In the genomic region with DNA sequence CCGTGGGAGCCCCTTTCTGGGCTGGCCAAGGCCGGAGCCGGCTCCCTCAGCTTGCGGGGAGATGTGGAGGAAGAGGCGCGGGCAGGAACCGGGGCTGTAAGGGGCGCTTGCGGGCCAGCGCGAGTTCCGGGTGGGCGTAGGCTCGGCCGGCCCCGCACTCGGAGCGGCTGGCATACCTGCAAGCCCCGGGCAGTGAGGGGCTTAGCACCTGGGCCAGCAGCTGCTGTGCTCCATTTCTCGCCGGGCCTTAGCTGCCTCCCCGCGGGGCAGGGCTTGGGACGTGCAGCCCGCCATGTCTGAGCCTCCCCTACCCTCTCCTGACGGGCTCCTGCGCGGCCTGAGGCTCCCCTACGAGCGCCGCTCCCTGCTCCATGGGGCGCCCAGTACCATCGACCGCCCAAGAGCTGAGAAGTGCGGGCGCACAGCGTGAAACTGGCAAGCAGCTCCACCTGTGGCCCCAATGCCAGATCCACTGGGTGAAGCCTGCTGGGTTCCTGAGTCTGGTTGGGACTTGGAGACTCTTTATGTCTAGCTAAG, we compare ENCODE assay signal across 19 cellular contexts.
DNase-seq lines count a peak whose midpoint lies in the region; ATAC-seq and TF ChIP-seq lines count a peak whose summit lies in the region.
"Had no signal": no experiment of that assay in that cellular context is flagged by ENCODE, and none has a peak within 500 bp of the region (broad histone marks: within the 10 kb centered on the region; RNA-seq: fewer than 3 reads in every experiment).

No MANE protein-coding gene starts in this region.

- H3K4me1 Mint-ChIP-seq in T-helper 1 cell treated with Interleukin-12 subunit alpha and Interleukin-12 subunit beta and Interleukin-4 antibody, amounts not matched to agents 30 μg/mL and 1 μg/mL, for 36 hours (ENCODE audit: low read depth): peaks cover 21% of the 10 kb centered on the region
- peaks cover 15% of the 10 kb centered on the region for H3K4me1 Mint-ChIP-seq in activated naive CD8-positive, alpha-beta T cell (ENCODE audit: low read depth)
- H3K4me1 Mint-ChIP-seq in natural killer cell: peaks cover 17 to 22% of the 10 kb centered on the region in 2 donors
- H3K4me1 Mint-ChIP-seq in neural progenitor cell: peaks cover 7% of the 10 kb centered on the region

- H3F3A ChIP-seq in neural progenitor cell (ENCODE audit: low read depth): no peaks in the 10 kb centered on the region

- no peak overlapping the region; the same call in 1 of the 2 replicates for H3K4me3 ChIP-seq in HL-60 (replicated peaks; ENCODE audit: insufficient read depth, low read length)
- no peak overlapping the region for H3K4me3 ChIP-seq in brain microvascular endothelial cell (ENCODE audit: low read depth, low read length)
- no peak overlapping the region for H3K4me3 ChIP-seq in neural progenitor cell
- H3K4me3 ChIP-seq: stomach had no signal

- H3K36me3 ChIP-seq in brain microvascular endothelial cell (replicated peaks): no peaks in the 10 kb centered on the region
- no peaks in the 10 kb centered on the region for H3K36me3 ChIP-seq in neural progenitor cell
- H3K36me3 ChIP-seq: left lung, stomach had no signal

- no peaks in the 10 kb centered on the region for H3K79me2 ChIP-seq in neural progenitor cell (ENCODE audit: low read depth)

- peaks cover 14% of the 10 kb centered on the region for H3K9me3 Mint-ChIP-seq in T-helper 1 cell treated with Interleukin-12 subunit alpha and Interleukin-12 subunit beta and Interleukin-4 antibody, amounts not matched to agents 30 μg/mL and 1 μg/mL, for 36 hours
- no peaks in the 10 kb centered on the region for H3K9me3 Mint-ChIP-seq in activated naive CD8-positive, alpha-beta T cell (ENCODE audit: low read depth)
- H3K9me3 Mint-ChIP-seq in natural killer cell (peaks cover 0 to 3% of the 10 kb centered on the region in 2 donors), neural progenitor cell (peaks cover 8% of the 10 kb centered on the region)
- H3K9me3 Mint-ChIP-seq: type B pancreatic cell had no signal

- peaks cover 9% of the 10 kb centered on the region for H3K4me1 ChIP-seq in neural progenitor cell
- H3K4me1 ChIP-seq: left lung, stomach had no signal

- H2AFZ ChIP-seq in neural progenitor cell (replicated peaks): no peak overlapping the region

- H3K27ac ChIP-seq in HL-60 (replicated peaks) (peak overlapping the region; percentile 84), brain microvascular endothelial cell (no peak overlapping the region), neural progenitor cell (no peak overlapping the region)
- H3K27ac ChIP-seq: 22Rv1 had no signal

- no peak overlapping the region for H3K9ac ChIP-seq in neural progenitor cell

- peaks cover 10% of the 10 kb centered on the region for H3K27me3 Mint-ChIP-seq in T-helper 1 cell treated with Interleukin-12 subunit alpha and Interleukin-12 subunit beta and Interleukin-4 antibody, amounts not matched to agents 30 μg/mL and 1 μg/mL, for 36 hours (ENCODE audit: low read depth)
- H3K27me3 Mint-ChIP-seq in activated naive CD8-positive, alpha-beta T cell: no peaks in the 10 kb centered on the region
- no peaks in the 10 kb centered on the region for H3K27me3 Mint-ChIP-seq in natural killer cell (ENCODE audit: low read depth in 2 of 2)
- peaks cover 2% of the 10 kb centered on the region for H3K27me3 Mint-ChIP-seq in neural progenitor cell (ENCODE audit: insufficient read depth, low read depth)

- peak overlapping the region; percentile 99 for H3K27ac Mint-ChIP-seq in T-helper 1 cell treated with Interleukin-12 subunit alpha and Interleukin-12 subunit beta and Interleukin-4 antibody, amounts not matched to agents 30 μg/mL and 1 μg/mL, for 36 hours
- peak overlapping the region; percentile 98 for H3K27ac Mint-ChIP-seq in activated naive CD8-positive, alpha-beta T cell
- H3K27ac Mint-ChIP-seq in natural killer cell: peak overlapping the region; percentile 94 to 98
- no peak overlapping the region for H3K27ac Mint-ChIP-seq in neural progenitor cell
- H3K27ac Mint-ChIP-seq: HFFc6, type B pancreatic cell had no signal

- TF ChIP-seq CTCF in HL-60 (IDR thresholded peaks at IDR 0.05; ENCODE audit: insufficient read depth, low read length) (no peak), natural killer cell (IDR thresholded peaks at IDR 0.05) (no peak), brain microvascular endothelial cell (IDR thresholded peaks at IDR 0.05; ENCODE audit: low read depth, low read length, missing control alignments) (no peak), neural progenitor cell (IDR thresholded peaks at IDR 0.05) (no peak)

- no peaks in the 10 kb centered on the region for H4K20me1 ChIP-seq in neural progenitor cell (ENCODE audit: low read depth)

- ATAC-seq in natural killer cell (no peak), HG03108 (IDR thresholded peaks at IDR 0.05; ENCODE audit: unreplicated experiment) (no peak)
- ATAC-seq: SK-N-SH treated with all-trans-retinoic acid at 6 μM for 48 hours had no signal

- no peaks in the 10 kb centered on the region for H3K27me3 ChIP-seq in HL-60 (ENCODE audit: insufficient read depth, poor library complexity, severe bottlenecking)
- no peaks in the 10 kb centered on the region for H3K27me3 ChIP-seq in brain microvascular endothelial cell (replicated peaks)
- no peaks in the 10 kb centered on the region for H3K27me3 ChIP-seq in neural progenitor cell
- H3K27me3 ChIP-seq: left lung, stomach had no signal

- H3K36me3 Mint-ChIP-seq in T-helper 1 cell treated with Interleukin-12 subunit alpha and Interleukin-12 subunit beta and Interleukin-4 antibody, amounts not matched to agents 30 μg/mL and 1 μg/mL, for 36 hours (ENCODE audit: low read depth): peaks cover 4% of the 10 kb centered on the region
- H3K36me3 Mint-ChIP-seq in activated naive CD8-positive, alpha-beta T cell: no peaks in the 10 kb centered on the region
- H3K36me3 Mint-ChIP-seq in natural killer cell (no peaks in the 10 kb centered on the region), neural progenitor cell (no peaks in the 10 kb centered on the region)
- H3K36me3 Mint-ChIP-seq: type B pancreatic cell had no signal

- intact Hi-C loops in natural killer cell (cut with micrococcal nuclease): loop anchor here (1.0 kb wide), 1 partner anchor 215 kb away; a partner anchor contains a TSS

- H3K4me3 Mint-ChIP-seq in T-helper 1 cell treated with Interleukin-12 subunit alpha and Interleukin-12 subunit beta and Interleukin-4 antibody, amounts not matched to agents 30 μg/mL and 1 μg/mL, for 36 hours: no peak overlapping the region
- no peak overlapping the region for H3K4me3 Mint-ChIP-seq in activated naive CD8-positive, alpha-beta T cell
- peak overlapping the region; percentile 92 for H3K4me3 Mint-ChIP-seq in natural killer cell
- no peak overlapping the region for H3K4me3 Mint-ChIP-seq in neural progenitor cell
- H3K4me3 Mint-ChIP-seq: HFFc6, type B pancreatic cell had no signal

- no peaks in the 10 kb centered on the region for H3K9me3 ChIP-seq in neural progenitor cell (ENCODE audit: low read depth)
- H3K9me3 ChIP-seq: stomach had no signal

- H3K4me2 ChIP-seq in neural progenitor cell: no peak overlapping the region

- in situ Hi-C loops in brain microvascular endothelial cell (cut with HindIII; ENCODE audit: low pct_ligation_motif_present, low sequenced_read_pairs): no loop called here

- DNase-seq in T-helper 1 cell (no peak), HL-60 (ENCODE audit: low read depth in 1 of 2, low spot score in 1 of 2) (no peak), natural killer cell (no peak), brain microvascular endothelial cell (no peak), neural progenitor cell (ENCODE audit: low spot score) (no peak)
- DNase-seq: activated T-cell treated with anti-CD3 and anti-CD28 coated beads, Interleukin-2, amount 50 U/mL, for 1 hour; cortex of kidney; HFFc6; midbrain; NCI-H1105 treated with DMSO at 0.1 percent for 48 hours; NCI-H2081; stomach had no signal
